22 cellular contexts compared by ENCODE assay signal in genomic region chr1:38126970-38127369, GRCh38.
"Had no signal": no experiment of that assay in that cellular context is flagged by ENCODE, and none has a peak within 500 bp of the region (broad histone marks: within the 10 kb centered on the region; RNA-seq: fewer than 3 reads in every experiment).

No MANE protein-coding gene starts in this region.

- H3K4me1 ChIP-seq: colonic mucosa, gastroesophageal sphincter, left lung, parathyroid adenoma, prostate gland, right atrium auricular region, vagina had no signal

- ATAC-seq: gastroesophageal sphincter; heart left ventricle; left cardiac atrium; left lung; naive thymus-derived CD4-positive, alpha-beta T cell; stimulated activated memory B cell treated with anti-CD40 and anti-IgM and Interleukin-4, amounts not matched to agents 10 μg/mL and 1 μg/mL and 100 μg/mL, for 72 hours; stimulated activated naive CD8-positive, alpha-beta T cell treated with anti-CD3 and anti-CD28 coated beads, Interleukin-15, Interleukin-2, amounts not matched to agents 100 U/mL and 50 U/mL, for 24 hours had no signal

- H3K27ac ChIP-seq: colonic mucosa, gastroesophageal sphincter, heart left ventricle, left lung, neural progenitor cell, parathyroid adenoma, prostate gland, right atrium auricular region, thoracic aorta, vagina had no signal

- H3K36me3 ChIP-seq: colonic mucosa, gastroesophageal sphincter, heart left ventricle, left lung, neural progenitor cell, prostate gland, right atrium auricular region, thoracic aorta, tibial nerve, vagina had no signal

- DNase-seq: colonic mucosa; effector CD8-positive, alpha-beta T cell; foreskin fibroblast; heart left ventricle; left cardiac atrium; left lung; mesendoderm; midbrain; naive thymus-derived CD4-positive, alpha-beta T cell; stimulated activated CD4-positive, alpha-beta T cell treated with anti-CD3 and anti-CD28 coated beads, Interleukin-4, amount 100 ng/mL, for 4 hours; stimulated activated naive CD8-positive, alpha-beta T cell treated with anti-CD3 and anti-CD28 coated beads, Interleukin-15, Interleukin-2, amounts not matched to agents 100 U/mL and 50 U/mL, for 24 hours; substantia nigra had no signal

- H3K9me3 ChIP-seq: colonic mucosa, gastroesophageal sphincter, heart left ventricle, left lung, prostate gland, right atrium auricular region, thoracic aorta, tibial nerve, vagina had no signal

- H3K79me2 ChIP-seq: hepatocyte, parathyroid adenoma had no signal

- H3K4me2 ChIP-seq: hepatocyte, neural progenitor cell had no signal

- H3K9ac ChIP-seq: neural progenitor cell, parathyroid adenoma had no signal

- H3K27me3 ChIP-seq: colonic mucosa, hepatocyte, neural progenitor cell, right atrium auricular region, tibial nerve, vagina had no signal

- H3K4me3 ChIP-seq: colonic mucosa, gastroesophageal sphincter, heart left ventricle, hepatocyte, left lung, neural progenitor cell, prostate gland, right atrium auricular region, thoracic aorta, tibial nerve, vagina had no signal

- H2AFZ ChIP-seq: hepatocyte, neural progenitor cell, parathyroid adenoma had no signal
